In genomic region chr1:44805311-44806024, GRCh38 we compare ENCODE assay signal across 1 cellular context.
A peak's percentile ranks its signal among the peaks of the same experiment; 100 is the strongest.
TF ChIP-seq lines count a peak whose summit lies in the region.

No MANE protein-coding gene starts in this region.

TF ChIP-seq in K562, 482 proteins besides CTCF, POLR2A, EP300 and RAD21:
- peak; percentile 51 for TF ChIP-seq CTCFL (IDR thresholded peaks at IDR 0.05; ENCODE audit: borderline replicate concordance, insufficient read depth, low read depth, low read length, poor library complexity, severe bottlenecking)
- no peak for TF ChIP-seq POLR2G (IDR thresholded peaks at IDR 0.05; ENCODE audit: low read depth, low read length)
